Comparison of ENCODE assay signal across 28 cellular contexts in the genomic region with DNA sequence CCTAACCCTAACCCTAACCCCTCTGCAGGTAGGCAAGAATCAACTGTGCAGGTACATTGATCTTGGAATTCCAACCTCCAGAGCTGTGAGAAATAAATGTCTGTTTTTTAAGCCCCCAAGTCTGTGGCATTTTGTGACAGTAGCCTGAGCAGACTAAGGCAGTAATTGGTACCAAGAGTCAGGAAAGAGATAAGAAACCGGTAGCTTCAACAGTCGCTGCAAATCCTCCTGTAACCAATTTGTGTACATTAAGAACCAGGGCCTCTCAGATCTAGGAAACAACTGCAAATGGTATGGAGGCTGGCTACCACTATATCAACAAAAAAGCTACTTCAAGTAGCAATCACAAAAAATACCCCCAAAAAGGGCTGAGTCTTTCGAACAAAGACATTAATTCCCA.
"Had no signal": no experiment of that assay in that cellular context is flagged by ENCODE, and none has a peak within 500 bp of the region (broad histone marks: within the 10 kb centered on the region; RNA-seq: fewer than 3 reads in every experiment).

No MANE protein-coding gene starts in this region.

- H3K4me1 Mint-ChIP-seq: activated CD4-positive, alpha-beta T cell treated with anti-CD3 and anti-CD28 coated beads, Interleukin-2, amount 10 ng/mL, durations not matched to agents 7 days and 5 days; activated naive CD4-positive, alpha-beta T cell treated with anti-CD3 and anti-CD28 coated beads, Interleukin-2, amount 10 ng/mL, durations not matched to agents 7 days and 5 days had no signal

- H3K27ac Mint-ChIP-seq: activated CD4-positive, alpha-beta memory T cell treated with anti-CD3 and anti-CD28 coated beads, Interleukin-2, amount 10 ng/mL, durations not matched to agents 7 days and 5 days; activated CD4-positive, alpha-beta T cell treated with anti-CD3 and anti-CD28 coated beads, Interleukin-2, amount 10 ng/mL, durations not matched to agents 7 days and 5 days; activated naive CD4-positive, alpha-beta T cell treated with anti-CD3 and anti-CD28 coated beads, Interleukin-2, amount 10 ng/mL, durations not matched to agents 7 days and 5 days; activated naive CD4-positive, alpha-beta T cell treated with anti-CD3 and anti-CD28 coated beads, Interleukin-2, amount 50 U/mL, for 72 hours; activated naive CD8-positive, alpha-beta T cell treated with anti-CD3 and anti-CD28 coated beads, Interleukin-2, amount 10 ng/mL, durations not matched to agents 7 days and 5 days; activated T-cell treated with anti-CD3 and anti-CD28 coated beads, Interleukin-2, amount 50 U/mL, for 24 hours; activated T-cell treated with anti-CD3 and anti-CD28 coated beads, Interleukin-2, amount 50 U/mL, for 72 hours; brain had no signal

- H3K27ac ChIP-seq: ascending aorta, breast epithelium, cardiac muscle cell, colonic mucosa, epithelial cell of prostate, esophagus squamous epithelium, gastroesophageal sphincter, heart right ventricle had no signal

- H3K9me3 Mint-ChIP-seq: activated CD4-positive, alpha-beta memory T cell treated with anti-CD3 and anti-CD28 coated beads, Interleukin-2, amount 10 ng/mL, durations not matched to agents 7 days and 5 days; activated CD4-positive, alpha-beta T cell treated with anti-CD3 and anti-CD28 coated beads, Interleukin-2, amount 10 ng/mL, durations not matched to agents 7 days and 5 days; activated naive CD4-positive, alpha-beta T cell treated with anti-CD3 and anti-CD28 coated beads, Interleukin-2, amount 10 ng/mL, durations not matched to agents 7 days and 5 days; activated naive CD4-positive, alpha-beta T cell treated with anti-CD3 and anti-CD28 coated beads, Interleukin-2, amount 50 U/mL, for 72 hours; activated naive CD8-positive, alpha-beta T cell treated with anti-CD3 and anti-CD28 coated beads, Interleukin-2, amount 10 ng/mL, durations not matched to agents 7 days and 5 days; activated T-cell treated with anti-CD3 and anti-CD28 coated beads, Interleukin-2, amount 50 U/mL, for 24 hours; activated T-cell treated with anti-CD3 and anti-CD28 coated beads, Interleukin-2, amount 50 U/mL, for 72 hours; brain had no signal

- H3K4me3 ChIP-seq: ascending aorta, breast epithelium, cardiac muscle cell, colonic mucosa, esophagus squamous epithelium, gastroesophageal sphincter, heart right ventricle had no signal

- H3K27me3 Mint-ChIP-seq: activated CD4-positive, alpha-beta memory T cell treated with anti-CD3 and anti-CD28 coated beads, Interleukin-2, amount 10 ng/mL, durations not matched to agents 7 days and 5 days; activated CD4-positive, alpha-beta T cell treated with anti-CD3 and anti-CD28 coated beads, Interleukin-2, amount 10 ng/mL, durations not matched to agents 7 days and 5 days; activated naive CD4-positive, alpha-beta T cell treated with anti-CD3 and anti-CD28 coated beads, Interleukin-2, amount 10 ng/mL, durations not matched to agents 7 days and 5 days; activated naive CD8-positive, alpha-beta T cell treated with anti-CD3 and anti-CD28 coated beads, Interleukin-2, amount 10 ng/mL, durations not matched to agents 7 days and 5 days; activated T-cell treated with anti-CD3 and anti-CD28 coated beads, Interleukin-2, amount 50 U/mL, for 24 hours; brain had no signal

- DNase-seq: activated CD4-positive, alpha-beta memory T cell treated with anti-CD3 and anti-CD28 coated beads, Interleukin-2, amount 10 ng/mL, durations not matched to agents 7 days and 5 days; activated CD4-positive, alpha-beta T cell treated with anti-CD3 and anti-CD28 coated beads for 1 hour; activated CD4-positive, alpha-beta T cell treated with anti-CD3 and anti-CD28 coated beads for 4 hours; activated CD4-positive, alpha-beta T cell treated with anti-CD3 and anti-CD28 coated beads, Interleukin-2, amount 10 ng/mL, durations not matched to agents 7 days and 5 days; activated CD4-positive, alpha-beta T cell treated with anti-CD3 and anti-CD28 coated beads, Interleukin-2, amount 50 U/mL, for 4 hours; activated CD8-positive, alpha-beta memory T cell treated with anti-CD3 and anti-CD28 coated beads, Interleukin-2, amount 50 U/mL, for 48 hours; activated gamma-delta T cell; activated naive CD4-positive, alpha-beta T cell; activated naive CD4-positive, alpha-beta T cell treated with anti-CD3 and anti-CD28 coated beads, Interleukin-2, amount 10 ng/mL, durations not matched to agents 7 days and 5 days; activated naive CD8-positive, alpha-beta T cell treated with anti-CD3 and anti-CD28 coated beads, Interleukin-2, amount 10 ng/mL, durations not matched to agents 7 days and 5 days; activated T-cell treated with anti-CD3 and anti-CD28 coated beads for 4 hours; activated T-cell treated with anti-CD3 and anti-CD28 coated beads, Interleukin-2, amount 50 U/mL, for 24 hours; activated T-cell treated with anti-CD3 and anti-CD28 coated beads, Interleukin-2, amount 50 U/mL, for 72 hours; central memory CD4-positive, alpha-beta T cell; cerebellar nuclear complex; colonic mucosa; effector CD8-positive, alpha-beta T cell; esophagus squamous epithelium; foreskin melanocyte; heart right ventricle; T-helper 2 cell had no signal

- H3K4me1 ChIP-seq: breast epithelium, colonic mucosa had no signal

- ATAC-seq: activated naive CD4-positive, alpha-beta T cell treated with anti-CD3 and anti-CD28 coated beads, Interleukin-2, amount 50 U/mL, for 72 hours; activated T-cell treated with anti-CD3 and anti-CD28 coated beads, Interleukin-2, amount 50 U/mL, for 72 hours; gastroesophageal sphincter; heart right ventricle had no signal

- H3K9me3 ChIP-seq: ascending aorta, breast epithelium, colonic mucosa, esophagus squamous epithelium, gastroesophageal sphincter, heart right ventricle had no signal

- H3K36me3 Mint-ChIP-seq: activated naive CD4-positive, alpha-beta T cell treated with anti-CD3 and anti-CD28 coated beads, Interleukin-2, amount 10 ng/mL, durations not matched to agents 7 days and 5 days; activated naive CD4-positive, alpha-beta T cell treated with anti-CD3 and anti-CD28 coated beads, Interleukin-2, amount 50 U/mL, for 72 hours; activated naive CD8-positive, alpha-beta T cell treated with anti-CD3 and anti-CD28 coated beads, Interleukin-2, amount 10 ng/mL, durations not matched to agents 7 days and 5 days; brain had no signal

- H3K4me3 Mint-ChIP-seq: activated CD4-positive, alpha-beta memory T cell treated with anti-CD3 and anti-CD28 coated beads, Interleukin-2, amount 10 ng/mL, durations not matched to agents 7 days and 5 days; activated CD4-positive, alpha-beta T cell treated with anti-CD3 and anti-CD28 coated beads, Interleukin-2, amount 10 ng/mL, durations not matched to agents 7 days and 5 days; activated naive CD4-positive, alpha-beta T cell treated with anti-CD3 and anti-CD28 coated beads, Interleukin-2, amount 10 ng/mL, durations not matched to agents 7 days and 5 days; activated naive CD8-positive, alpha-beta T cell treated with anti-CD3 and anti-CD28 coated beads, Interleukin-2, amount 10 ng/mL, durations not matched to agents 7 days and 5 days; activated T-cell treated with anti-CD3 and anti-CD28 coated beads, Interleukin-2, amount 50 U/mL, for 24 hours; activated T-cell treated with anti-CD3 and anti-CD28 coated beads, Interleukin-2, amount 50 U/mL, for 72 hours; brain had no signal

- H3K36me3 ChIP-seq: ascending aorta, breast epithelium, cardiac muscle cell, colonic mucosa, esophagus squamous epithelium, gastroesophageal sphincter, heart right ventricle had no signal
